Comparison of ENCODE assay signal across 8 cellular contexts in the genomic region with DNA sequence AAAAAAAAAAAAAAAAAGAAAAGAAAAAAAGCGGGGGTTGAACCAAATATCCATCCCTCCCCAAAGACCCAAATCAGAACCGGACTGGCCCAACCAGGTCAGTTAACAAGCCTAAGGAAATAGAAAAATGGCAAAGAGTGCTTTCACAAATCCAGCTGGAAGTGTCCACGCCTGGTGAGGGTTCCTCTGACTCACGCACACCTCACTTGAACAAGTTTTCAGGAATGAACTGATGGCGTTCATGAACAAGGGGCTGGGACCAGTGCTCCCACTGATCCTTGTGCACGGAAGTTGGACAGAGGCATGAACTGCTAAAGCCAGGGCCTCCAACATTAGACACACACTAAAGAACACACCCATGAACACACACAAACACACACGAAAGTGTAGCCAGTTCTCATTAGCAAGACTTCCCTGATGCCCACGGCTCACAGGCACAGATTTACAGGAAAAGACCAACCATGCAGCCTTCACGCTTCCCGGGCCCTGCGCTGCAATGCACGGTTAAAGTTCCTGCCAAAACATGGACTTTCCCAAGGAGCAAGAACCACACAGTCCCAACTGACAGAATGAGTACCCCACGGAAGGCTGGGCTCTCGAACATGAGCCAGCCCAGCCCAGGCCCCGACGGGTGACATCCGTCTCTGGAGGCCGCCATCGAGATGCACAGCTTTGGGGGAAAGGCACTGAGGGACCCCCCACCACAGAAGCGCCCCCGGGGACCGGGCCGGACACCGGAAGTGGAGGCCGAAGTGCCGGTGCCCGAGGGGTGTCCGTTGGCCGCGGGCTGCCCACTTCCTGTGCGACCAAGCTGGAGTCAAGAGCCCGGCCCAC. TPM values are rescaled to one million over a fixed set of nuclear protein-coding genes. Genes with fewer than 3 reads are reported as not detected.
DNase-seq lines count a peak whose midpoint lies in the region; ATAC-seq and TF ChIP-seq lines count a peak whose summit lies in the region.

No MANE protein-coding gene starts in this region.

- CTCF ChIA-PET in T-cell (lab: Charles Lee), result interaction anchor here in 1 of 2 donors (1.1 kb wide), 1 partner anchor 56 kb away, joined by 3 read pairs; no protein-coding TSS in a partner anchor

- peak overlapping the region; percentile 91 for H3K4me3 ChIP-seq in thoracic aorta

- H3K9me3 Mint-ChIP-seq in T-cell (no peaks in the 10 kb centered on the region), mesothelial cell of epicardium (no peaks in the 10 kb centered on the region)
- H3K9me3 Mint-ChIP-seq in effector memory CD8-positive, alpha-beta T cell, result no peaks in the 10 kb centered on the region

- no peaks in the 10 kb centered on the region for H3K27me3 ChIP-seq in thoracic aorta (replicated peaks; ENCODE audit: insufficient read depth)

- ATAC-seq in GM18907 (IDR thresholded peaks at IDR 0.05; ENCODE audit: unreplicated experiment), result peak; percentile 37
- ATAC-seq in HG03354 (IDR thresholded peaks at IDR 0.05; ENCODE audit: poor library complexity, severe bottlenecking, unreplicated experiment), result peak; percentile 16
- no peak for ATAC-seq in T-cell (replicated peaks in 1 of 4)
- ATAC-seq in effector memory CD8-positive, alpha-beta T cell (replicated peaks), result no peak
- no peak for ATAC-seq in thoracic aorta (ENCODE audit: insufficient number of reproducible peaks, low FRiP score, low read depth)

- no peaks in the 10 kb centered on the region for H3K9me3 ChIP-seq in thoracic aorta

- peak overlapping the region; percentile 77 to 85 for H3K27ac ChIP-seq in thoracic aorta

- peaks cover 36 to 50% (median 47%) of the 10 kb centered on the region in 3 donors for H3K4me1 Mint-ChIP-seq in T-cell
- H3K4me1 Mint-ChIP-seq in effector memory CD8-positive, alpha-beta T cell (ENCODE audit: low read depth in 2 of 2), result peaks cover 21 to 30% of the 10 kb centered on the region in 2 donors
- H3K4me1 Mint-ChIP-seq in mesothelial cell of epicardium, result peaks cover 8% of the 10 kb centered on the region

- H3K4me3 Mint-ChIP-seq in T-cell (peak overlapping the region; percentile 90 to 94 (median 92)), mesothelial cell of epicardium (peak overlapping the region; percentile 91)
- H3K4me3 Mint-ChIP-seq in effector memory CD8-positive, alpha-beta T cell, result peak overlapping the region; percentile 88 to 89

- H3K36me3 ChIP-seq in thoracic aorta, result no peaks in the 10 kb centered on the region

- H3K36me3 Mint-ChIP-seq in T-cell (peaks cover 5% of the 10 kb centered on the region), mesothelial cell of epicardium (peaks cover 2% of the 10 kb centered on the region)
- peaks cover 31% of the 10 kb centered on the region for H3K36me3 Mint-ChIP-seq in effector memory CD8-positive, alpha-beta T cell (ENCODE audit: insufficient read depth)

- H3K4me1 ChIP-seq in thoracic aorta (ENCODE audit: control insufficient read depth in 1 of 2, low read depth in 2 of 2), result peaks cover 3 to 28% of the 10 kb centered on the region in 2 donors

- no peak for TF ChIP-seq CTCF in mesothelial cell of epicardium (IDR thresholded peaks at IDR 0.05; ENCODE audit: unreplicated experiment)
- TF ChIP-seq CTCF in thoracic aorta (IDR thresholded peaks at IDR 0.05), result no peak

- H3K27me3 Mint-ChIP-seq in T-cell, result no peaks in the 10 kb centered on the region
- H3K27me3 Mint-ChIP-seq in effector memory CD8-positive, alpha-beta T cell, result no peaks in the 10 kb centered on the region
- H3K27me3 Mint-ChIP-seq in mesothelial cell of epicardium (ENCODE audit: low read depth), result no peaks in the 10 kb centered on the region

- peak overlapping the region; percentile 87 to 92 for H3K27ac Mint-ChIP-seq in T-cell
- peak overlapping the region; percentile 93 to 94 for H3K27ac Mint-ChIP-seq in effector memory CD8-positive, alpha-beta T cell
- H3K27ac Mint-ChIP-seq in mesothelial cell of epicardium, result peak overlapping the region; percentile 95

- peak; percentile 62 for DNase-seq in AG08396 (ENCODE audit: low spot score)
- peak in 15 of 34 experiments; percentile 1 to 26 (median 5) for DNase-seq in T-cell
- peak in 2 of 3 experiments; percentile 4 to 5 for DNase-seq in effector memory CD8-positive, alpha-beta T cell
- DNase-seq in mesothelial cell of epicardium (ENCODE audit: low spot score in 2 of 2, unreplicated experiment in 2 of 2), result peak in 1 of 2 experiments; percentile 38
- no peak for DNase-seq in thoracic aorta (ENCODE audit: low spot score)
- no peak for DNase-seq in SKM-1 (lab: John Stamatoyannopoulos, UW; ENCODE audit: unreplicated experiment)

- POLR2A ChIA-PET in T-cell (lab: Charles Lee), result no interaction called here

RNA-seq across cellular contexts. Expression of a gene that starts 0.9 kb away (rescaled TPM):
- 100 to 1,000 TPM; 199 to 245 (median 235) TPM for total RNA-seq in T-cell
- total RNA-seq in mesothelial cell of epicardium, result 110 to 115 TPM (median 112 TPM) in 3 replicates
- total RNA-seq in thoracic aorta, result 10 to 100 TPM; 57.5 to 61.2 TPM

RNA-seq across cellular contexts. Expression of a gene that starts 37.2 kb away (rescaled TPM):
- total RNA-seq in T-cell (10 to 100 TPM in 2 of 5 donors, 1 to 10 TPM in 3; 6.2 to 11.4 (median 9.8) TPM), mesothelial cell of epicardium (34.6 to 36.9 TPM (median 34.9 TPM) in 3 replicates), thoracic aorta (10 to 100 TPM in 1 of 2 donors, 1 to 10 TPM in 1; 8.3 to 15.6 TPM)

RNA-seq across cellular contexts. Expression of a gene that starts 58.1 kb away (rescaled TPM):
- total RNA-seq in T-cell (10 to 100 TPM; 32.9 to 56.6 (median 53.1) TPM), mesothelial cell of epicardium (54.1 to 57.4 TPM (median 54.4 TPM) in 3 replicates), thoracic aorta (10 to 100 TPM; 28.4 to 29.9 TPM)

Comparison
In these comparisons a context has a peak if more than half of its experiments do, and no peak if none do; other contexts are left out.
1. DNase-seq: peak in AG08396 (single experiment) and effector memory CD8-positive, alpha-beta T cell (2 of 3); none in thoracic aorta (single experiment) and SKM-1 (single experiment).
2. ATAC-seq: peak in GM18907 (single experiment) and HG03354 (single experiment); none in T-cell (0 of 4), effector memory CD8-positive, alpha-beta T cell (single experiment) and thoracic aorta (single experiment).
3. Peak in every context shown above with its lines, with median percentiles within 50 percentile points of each other: H3K27ac Mint-ChIP-seq and H3K4me3 Mint-ChIP-seq.